Comparison of ENCODE assay signal across 8 cellular contexts in genomic region chr12:57771873-57772428, GRCh38. TPM values are rescaled to one million over a fixed set of nuclear protein-coding genes. Genes with fewer than 3 reads are reported as not detected.
DNase-seq lines count a peak whose midpoint lies in the region; TF ChIP-seq lines count a peak whose summit lies in the region.

TSS of gene METTL1 (minus strand) at chr12:57772105. CDS start at chr12:57772083, 22 bp downstream.

- H3K9ac ChIP-seq in GM23248: peak within 1 kb of the TSS; percentile 98

- in situ Hi-C loops in GM23248 (cut with MboI): no loop called here

- CTCF ChIA-PET in RWPE1 (lab: Yijun Ruan, JAX): interaction anchor here (0.9 to 1.0 kb wide), 2 partner anchors 9 to 188 kb away, joined by 3 read pairs; no protein-coding TSS in a partner anchor

- peaks cover 26% of the 10 kb centered on the region for H3K27me3 Mint-ChIP-seq in nephron (ENCODE audit: low read depth)
- H3K27me3 Mint-ChIP-seq in stimulated activated naive CD8-positive, alpha-beta T cell treated with anti-CD3 and anti-CD28 coated beads, Interleukin-15, Interleukin-2, amounts not matched to agents 100 ng/mL and 50 ng/mL, for 24 hours: no peaks in the 10 kb centered on the region

- TF ChIP-seq CTCF in DOHH2 (IDR thresholded peaks at IDR 0.05; ENCODE audit: low read depth, low read length, poor library complexity, severe bottlenecking): no peak
- TF ChIP-seq CTCF in RWPE1 (conservative IDR thresholded peaks at IDR 0.05; ENCODE audit: low read depth): no peak
- no peak for TF ChIP-seq CTCF in fibroblast of pulmonary artery (IDR thresholded peaks at IDR 0.05; ENCODE audit: low read length, missing control alignments)
- no peak for TF ChIP-seq CTCF in nephron (IDR thresholded peaks at IDR 0.05; ENCODE audit: unreplicated experiment in 3 of 3)

- no peaks in the 10 kb centered on the region for H3K9me3 ChIP-seq in DOHH2 (ENCODE audit: control insufficient read depth, insufficient read depth, low read length)
- no peaks in the 10 kb centered on the region for H3K9me3 ChIP-seq in GM23248 (ENCODE audit: low read depth)

- H3K79me2 ChIP-seq in DOHH2 (ENCODE audit: control insufficient read depth, low read length) (peaks cover 11% of the 10 kb centered on the region), GM23248 (ENCODE audit: insufficient read depth) (peaks cover 31% of the 10 kb centered on the region)

- peak within 1 kb of the TSS; percentile 92 to 97 (median 93) for H3K27ac Mint-ChIP-seq in nephron
- peak within 1 kb of the TSS; percentile 98 for H3K27ac Mint-ChIP-seq in stimulated activated naive CD8-positive, alpha-beta T cell treated with anti-CD3 and anti-CD28 coated beads, Interleukin-15, Interleukin-2, amounts not matched to agents 100 ng/mL and 50 ng/mL, for 24 hours

- H3K27ac ChIP-seq in DOHH2 (ENCODE audit: low read depth, low read length): peak within 1 kb of the TSS; percentile 54
- peak within 1 kb of the TSS; percentile 99 for H3K27ac ChIP-seq in GM23248
- H3K27ac ChIP-seq in RWPE1: peak within 1 kb of the TSS; percentile 96

- H3K4me1 ChIP-seq in DOHH2 (ENCODE audit: control insufficient read depth, low read length): peaks cover 18% of the 10 kb centered on the region
- peaks cover 9% of the 10 kb centered on the region for H3K4me1 ChIP-seq in GM23248 (ENCODE audit: insufficient read depth)

- peak within 1 kb of the TSS; percentile 89 for H3K4me3 ChIP-seq in DOHH2 (ENCODE audit: low read length)
- H3K4me3 ChIP-seq in GM23248: peak within 1 kb of the TSS; percentile 99
- peak within 1 kb of the TSS; percentile 91 for H3K4me3 ChIP-seq in fibroblast of pulmonary artery (replicated peaks; ENCODE audit: low read depth, low read length)

- H3K4me3 Mint-ChIP-seq in nephron: peak within 1 kb of the TSS; percentile 89 to 97 (median 97)
- peak within 1 kb of the TSS; percentile 95 for H3K4me3 Mint-ChIP-seq in stimulated activated naive CD8-positive, alpha-beta T cell treated with anti-CD3 and anti-CD28 coated beads, Interleukin-15, Interleukin-2, amounts not matched to agents 100 ng/mL and 50 ng/mL, for 24 hours

- POLR2A ChIA-PET in RWPE1 (lab: Yijun Ruan, JAX; ENCODE audit: low non-redundant PET): interaction anchor here (0.6 kb wide), 2 partner anchors 169 to 1524 kb away, joined by 4 to 9 read pairs; partner anchors contain the start of gene ATP23

- DNase-seq in GM23248: peak; percentile 98
- DNase-seq in Kasumi-1 (lab: John Stamatoyannopoulos, UW): peak; percentile 92 to 93
- DNase-seq in RWPE1 (ENCODE audit: low spot score): peak; percentile 97
- peak; percentile 89 for DNase-seq in activated T-helper 9 cell treated with anti-CD3 and anti-CD28 coated beads, Interleukin-2, amount 50 U/mL, for 16 hours (ENCODE audit: low read depth)
- DNase-seq in fibroblast of pulmonary artery (ENCODE audit: low read depth): peak; percentile 97

- 2% methylated on average over 27 to 28 of the region's 28 CpGs for WGBS in GM23248 (ENCODE audit: low coverage in 1 of 2, low lambda C conversion rate in 2 of 2, missing lambda C conversion rate in 2 of 2), 2 experiments

- peaks cover under 1% of the 10 kb centered on the region for H3K27me3 ChIP-seq in DOHH2 (ENCODE audit: control insufficient read depth, low read length)
- no peaks in the 10 kb centered on the region for H3K27me3 ChIP-seq in GM23248 (replicated peaks; ENCODE audit: insufficient read depth)

- peaks cover 24% of the 10 kb centered on the region for H3K36me3 ChIP-seq in DOHH2 (ENCODE audit: control insufficient read depth, low read length)
- no peaks in the 10 kb centered on the region for H3K36me3 ChIP-seq in GM23248 (ENCODE audit: low read depth)

- H3K9me3 Mint-ChIP-seq in nephron: no peaks in the 10 kb centered on the region
- H3K9me3 Mint-ChIP-seq in stimulated activated naive CD8-positive, alpha-beta T cell treated with anti-CD3 and anti-CD28 coated beads, Interleukin-15, Interleukin-2, amounts not matched to agents 100 ng/mL and 50 ng/mL, for 24 hours: no peaks in the 10 kb centered on the region

- no peaks in the 10 kb centered on the region for H3F3A ChIP-seq in DOHH2 (ENCODE audit: control insufficient read depth, insufficient read depth)
- no peaks in the 10 kb centered on the region for H3F3A ChIP-seq in GM23248 (ENCODE audit: insufficient read depth)

- no peaks in the 10 kb centered on the region for H4K20me1 ChIP-seq in DOHH2 (ENCODE audit: control insufficient read depth, insufficient read depth, low read depth, low read length)
- H4K20me1 ChIP-seq in GM23248 (ENCODE audit: insufficient read depth): no peaks in the 10 kb centered on the region

- peaks cover 28% of the 10 kb centered on the region for H3K36me3 Mint-ChIP-seq in nephron (ENCODE audit: low read depth)
- peaks cover 43% of the 10 kb centered on the region for H3K36me3 Mint-ChIP-seq in stimulated activated naive CD8-positive, alpha-beta T cell treated with anti-CD3 and anti-CD28 coated beads, Interleukin-15, Interleukin-2, amounts not matched to agents 100 ng/mL and 50 ng/mL, for 24 hours (ENCODE audit: low read depth)

- no peaks in the 10 kb centered on the region for H3K9me2 ChIP-seq in DOHH2 (replicated peaks; ENCODE audit: control insufficient read depth, low read length)
- H3K9me2 ChIP-seq in GM23248 (ENCODE audit: insufficient read depth): no peaks in the 10 kb centered on the region

- H3K4me2 ChIP-seq in DOHH2 (ENCODE audit: low read length): peak within 1 kb of the TSS; percentile 88
- peak within 1 kb of the TSS; percentile 99 for H3K4me2 ChIP-seq in GM23248 (ENCODE audit: unreplicated experiment)

- peak within 1 kb of the TSS; percentile 98 for H2AFZ ChIP-seq in GM23248

- peaks cover 26% of the 10 kb centered on the region for H3K4me1 Mint-ChIP-seq in nephron
- peaks cover 32% of the 10 kb centered on the region for H3K4me1 Mint-ChIP-seq in stimulated activated naive CD8-positive, alpha-beta T cell treated with anti-CD3 and anti-CD28 coated beads, Interleukin-15, Interleukin-2, amounts not matched to agents 100 ng/mL and 50 ng/mL, for 24 hours (ENCODE audit: low read depth)

RNA-seq across cellular contexts. Expression of gene METTL1, which starts in this region (rescaled TPM):
- 3.7 and 7.3 TPM in 2 replicates for total RNA-seq in GM23248 (2014; rRNA removed; shearing (Covaris generic))
- 29.8 and 33.2 TPM in 2 replicates for polyA plus RNA-seq in GM23248 (2016; fragmentation: Nextera tagmentation; extraction: Ambion mirVana)

Comparison
In these comparisons a context has a peak if more than half of its experiments do, and no peak if none do; other contexts are left out.
1. Peak in every context shown above with its lines: DNase-seq, H3K4me3 ChIP-seq and H3K27ac ChIP-seq.